Comparison of ENCODE assay signal across 1 cellular context in genomic region chr3:149599236-149599635, GRCh38.
TF ChIP-seq lines count a peak whose summit lies in the region.

No MANE protein-coding gene starts in this region.

TF ChIP-seq in HepG2, 621 proteins besides CTCF, POLR2A, EP300 and RAD21 (continued from another document):
- no peak for TF ChIP-seq RERE (CRISPR knock-in tag; IDR thresholded peaks at IDR 0.05; ENCODE audit: low read depth)
- TF ChIP-seq EHMT2 (IDR thresholded peaks at IDR 0.05; ENCODE audit: borderline replicate concordance, low read depth, low read length), result peak; percentile 83
- TF ChIP-seq ATF7-NPFF (CRISPR knock-in tag; IDR thresholded peaks at IDR 0.05; ENCODE audit: low read depth), result no peak
TF ChIP-seq in HepG2: peak in this region for 71.
